Comparison of ENCODE assay signal across 24 cellular contexts in genomic region chr16:703406-703805, GRCh38.
"Had no signal": no experiment of that assay in that cellular context is flagged by ENCODE, and none has a peak within 500 bp of the region (broad histone marks: within the 10 kb centered on the region; RNA-seq: fewer than 3 reads in every experiment).

No MANE protein-coding gene starts in this region.

- H3K4me2 ChIP-seq: KMS-11 had no signal

- H3K36me3 ChIP-seq: brain microvascular endothelial cell, cardiac muscle cell had no signal

- H3K9ac ChIP-seq: KMS-11 had no signal

- DNase-seq: activated B cell treated with CpG ODN at 0.5 μM for 24 hours; activated CD4-positive, alpha-beta T cell treated with anti-CD3 and anti-CD28 coated beads for 1 hour; activated CD4-positive, alpha-beta T cell treated with anti-CD3 and anti-CD28 coated beads, Interleukin-2, amount 10 ng/mL, durations not matched to agents 24 days and 14 days; activated CD4-positive, alpha-beta T cell treated with anti-CD3 and anti-CD28 coated beads, Interleukin-2, amount 50 U/mL, for 48 hours; activated CD8-positive, alpha-beta memory T cell treated with anti-CD3 and anti-CD28 coated beads, Interleukin-2, amount 10 ng/mL, durations not matched to agents 7 days and 5 days; activated effector memory CD4-positive, alpha-beta T cell treated with Interleukin-2 at 50 U/mL for 16 hours; activated naive CD4-positive, alpha-beta T cell treated with Interleukin-2 at 50 U/mL for 16 hours; activated naive CD8-positive, alpha-beta T cell treated with anti-CD3 and anti-CD28 coated beads, Interleukin-2, amount 50 U/mL, for 24 hours; activated T-cell treated with anti-CD3 and anti-CD28 coated beads, Interleukin-2, amount 50 U/mL, for 24 hours; amniotic stem cell; brain microvascular endothelial cell; cerebellar nuclear complex; NCI-H1105; NCI-H1436; NCI-H1694 treated with DMSO at 0.1 percent for 48 hours; NCI-H2081; NCI-H510A treated with DMSO at 0.1 percent for 48 hours; NCI-H69; PC-3; SHP77; T-helper 9 cell had no signal

- ATAC-seq: activated CD8-positive, alpha-beta memory T cell treated with anti-CD3 and anti-CD28 coated beads, Interleukin-2, amount 10 ng/mL, durations not matched to agents 7 days and 5 days; activated naive CD4-positive, alpha-beta T cell treated with anti-CD3 and anti-CD28 coated beads, Interleukin-2, amount 50 U/mL, for 72 hours; activated naive CD8-positive, alpha-beta T cell treated with anti-CD3 and anti-CD28 coated beads, Interleukin-2, amount 50 U/mL, for 24 hours; PC-3 had no signal

- H3K4me3 ChIP-seq: cardiac muscle cell had no signal

- H3K27ac ChIP-seq: brain microvascular endothelial cell, cardiac muscle cell, KMS-11 had no signal
